Comparison of ENCODE assay signal across 19 cellular contexts in the genomic region with DNA sequence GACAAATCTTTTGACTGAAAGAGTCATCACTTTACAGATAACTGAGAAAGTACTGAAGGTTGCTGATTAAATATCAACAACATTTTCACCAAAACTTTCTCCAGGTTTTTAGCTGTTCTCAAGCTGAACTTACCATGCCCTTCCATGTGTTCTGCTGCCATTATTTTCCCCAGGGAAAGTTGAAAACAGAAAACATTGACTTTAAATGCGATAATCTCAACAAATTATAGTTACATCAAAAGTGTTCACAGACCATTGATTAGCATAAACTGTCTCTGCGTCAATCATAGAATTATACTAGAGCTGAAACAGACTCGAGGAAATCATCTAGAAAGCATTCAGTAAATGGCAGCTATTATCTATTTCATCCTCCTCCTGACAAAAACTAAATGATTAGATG. TPM values are rescaled to one million over a fixed set of nuclear protein-coding genes. Genes with fewer than 3 reads are reported as not detected.
DNase-seq lines count a peak whose midpoint lies in the region; ATAC-seq, FAIRE-seq and TF ChIP-seq lines count a peak whose summit lies in the region.
"Had no signal": no experiment of that assay in that cellular context is flagged by ENCODE, and none has a peak within 500 bp of the region (broad histone marks: within the 10 kb centered on the region; RNA-seq: fewer than 3 reads in every experiment).

No MANE protein-coding gene starts in this region.

- peak; percentile 51 for FAIRE-seq in D721Med (lab: Jason Lieb, UNC)
- FAIRE-seq: A204.1, GM12891 had no signal

- H3K4me1 ChIP-seq in GM23338 (ENCODE audit: insufficient read depth) = no peaks in the 10 kb centered on the region
- H3K4me1 ChIP-seq: BE2C, BLaER1 had no signal

- H3K27me3 ChIP-seq in GM23338 (ENCODE audit: insufficient read depth) = no peaks in the 10 kb centered on the region
- H3K27me3 ChIP-seq: BE2C, BLaER1 had no signal

- H4K20me1 ChIP-seq in GM23338 (replicated peaks; ENCODE audit: insufficient read depth) = peaks cover 3% of the 10 kb centered on the region

- no peak for ATAC-seq in GM23338
- no peak for ATAC-seq in T-helper 17 cell
- ATAC-seq in GM18868 (IDR thresholded peaks at IDR 0.05; ENCODE audit: unreplicated experiment) = no peak
- ATAC-seq in GM19351 (IDR thresholded peaks at IDR 0.05; ENCODE audit: unreplicated experiment) = no peak

- no peak overlapping the region for H2AFZ ChIP-seq in GM23338

- peaks cover 21% of the 10 kb centered on the region; the same call in 1 of the 2 replicates for H3K36me3 ChIP-seq in GM23338 (ENCODE audit: insufficient read depth)
- H3K36me3 ChIP-seq: BE2C had no signal

- 0 out of 2 replicates have a peak overlapping the region, but pooled peaks have one; percentile 48 for H3K27ac ChIP-seq in GM23338 (ENCODE audit: low read depth)
- H3K27ac ChIP-seq: BLaER1 had no signal

- H3K27ac Mint-ChIP-seq in GM23338 (no peak overlapping the region), T-helper 17 cell (peak overlapping the region; percentile 19), HFFc6 (no peak overlapping the region)
- H3K27ac Mint-ChIP-seq: CD14-positive monocyte; CD4-positive, alpha-beta memory T cell; CD4-positive, CD25-positive, alpha-beta regulatory T cell had no signal

- no peaks in the 10 kb centered on the region for H3F3A ChIP-seq in GM23338 (replicated peaks; ENCODE audit: low read depth)

- no peak overlapping the region for H3K4me2 ChIP-seq in GM23338
- H3K4me2 ChIP-seq: BLaER1 had no signal

- peaks cover 29% of the 10 kb centered on the region for H3K36me3 Mint-ChIP-seq in GM23338 (ENCODE audit: low read depth)
- H3K36me3 Mint-ChIP-seq in T-helper 17 cell (ENCODE audit: low read depth) = peaks cover 8% of the 10 kb centered on the region
- H3K36me3 Mint-ChIP-seq in HFFc6 (ENCODE audit: low read depth) = peaks cover 31% of the 10 kb centered on the region

- no peaks in the 10 kb centered on the region for H3K9me3 ChIP-seq in T-helper 17 cell (ENCODE audit: control insufficient read depth, low read length, poor library complexity, severe bottlenecking)
- H3K9me3 ChIP-seq: BE2C, BLaER1 had no signal

- no peaks in the 10 kb centered on the region for H3K9me2 ChIP-seq in GM23338 (ENCODE audit: insufficient read depth)

- H3K4me1 Mint-ChIP-seq in GM23338 (no peaks in the 10 kb centered on the region), T-helper 17 cell (peaks cover 7% of the 10 kb centered on the region), HFFc6 (ENCODE audit: low read depth) (peaks cover 5% of the 10 kb centered on the region; the same call in 1 of the 2 replicates)
- H3K4me1 Mint-ChIP-seq: CD14-positive monocyte had no signal

- DNase-seq in D721Med (ENCODE audit: insufficient read length, low spot score) (no peak), GM23338 (ENCODE audit: low spot score) (no peak), T-helper 17 cell (no peak), HFFc6 (no peak)
- DNase-seq: 8988T; ACHN; BE2C; C1 segment of cervical spinal cord; CD4-positive, alpha-beta memory T cell; CD4-positive, CD25-positive, alpha-beta regulatory T cell; CD8-positive, alpha-beta memory T cell; COR-L47; DMS79 treated with DMSO at 0.1 percent for 48 hours had no signal

- H3K9me3 Mint-ChIP-seq in GM23338 = no peaks in the 10 kb centered on the region
- no peaks in the 10 kb centered on the region for H3K9me3 Mint-ChIP-seq in HFFc6
- H3K9me3 Mint-ChIP-seq: CD8-positive, alpha-beta memory T cell had no signal

- H3K4me3 Mint-ChIP-seq in GM23338 = no peak overlapping the region
- H3K4me3 Mint-ChIP-seq in T-helper 17 cell = no peak overlapping the region
- no peak overlapping the region for H3K4me3 Mint-ChIP-seq in HFFc6
- H3K4me3 Mint-ChIP-seq: CD14-positive monocyte; CD4-positive, alpha-beta memory T cell; CD4-positive, CD25-positive, alpha-beta regulatory T cell; CD8-positive, alpha-beta memory T cell had no signal

- TF ChIP-seq CTCF in D721Med (IDR thresholded peaks at IDR 0.05; ENCODE audit: insufficient read depth, missing control alignments) (no peak), GM23338 (conservative IDR thresholded peaks at IDR 0.05; ENCODE audit: low read depth in 2 of 2) (no peak), HFFc6 (IDR thresholded peaks at IDR 0.05) (no peak)

- no peak overlapping the region for H3K4me3 ChIP-seq in GM23338
- H3K4me3 ChIP-seq: BLaER1 had no signal

- H3K27me3 Mint-ChIP-seq in GM23338 (ENCODE audit: insufficient read depth, low read depth, poor library complexity) (peaks cover 11% of the 10 kb centered on the region), T-helper 17 cell (no peaks in the 10 kb centered on the region), HFFc6 (ENCODE audit: insufficient read depth) (no peaks in the 10 kb centered on the region)
- H3K27me3 Mint-ChIP-seq: CD4-positive, alpha-beta memory T cell; CD4-positive, CD25-positive, alpha-beta regulatory T cell; CD8-positive, alpha-beta memory T cell had no signal

- no peaks in the 10 kb centered on the region for H3K79me2 ChIP-seq in GM23338 (replicated peaks; ENCODE audit: insufficient read depth)

TF ChIP-seq in GM23338, 12 proteins besides CTCF, POLR2A, EP300 and RAD21 (continues in another document):
- TF ChIP-seq STAT1 (IDR thresholded peaks at IDR 0.05; ENCODE audit: unreplicated experiment) = no peak
- TF ChIP-seq JUNB (IDR thresholded peaks at IDR 0.05; ENCODE audit: unreplicated experiment) = no peak
- TF ChIP-seq EZH2phosphoT487 (IDR thresholded peaks at IDR 0.05; ENCODE audit: unreplicated experiment) = no peak
- TF ChIP-seq ZNF331 (CRISPR knock-in tag; IDR thresholded peaks at IDR 0.05; ENCODE audit: low read depth) = no peak
- TF ChIP-seq, protein P1, sequence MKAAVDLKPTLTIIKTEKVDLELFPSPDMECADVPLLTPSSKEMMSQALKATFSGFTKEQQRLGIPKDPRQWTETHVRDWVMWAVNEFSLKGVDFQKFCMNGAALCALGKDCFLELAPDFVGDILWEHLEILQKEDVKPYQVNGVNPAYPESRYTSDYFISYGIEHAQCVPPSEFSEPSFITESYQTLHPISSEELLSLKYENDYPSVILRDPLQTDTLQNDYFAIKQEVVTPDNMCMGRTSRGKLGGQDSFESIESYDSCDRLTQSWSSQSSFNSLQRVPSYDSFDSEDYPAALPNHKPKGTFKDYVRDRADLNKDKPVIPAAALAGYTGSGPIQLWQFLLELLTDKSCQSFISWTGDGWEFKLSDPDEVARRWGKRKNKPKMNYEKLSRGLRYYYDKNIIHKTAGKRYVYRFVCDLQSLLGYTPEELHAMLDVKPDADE (IDR thresholded peaks at IDR 0.05) = no peak
- TF ChIP-seq POLR2AphosphoS5 (IDR thresholded peaks at IDR 0.05; ENCODE audit: low read depth) = no peak
- no peak for TF ChIP-seq NANOG (IDR thresholded peaks at IDR 0.05; ENCODE audit: borderline replicate concordance)
- no peak for TF ChIP-seq ZNF114 (CRISPR knock-in tag; IDR thresholded peaks at IDR 0.05)
- TF ChIP-seq CREB1 (CRISPR knock-in tag; IDR thresholded peaks at IDR 0.05; ENCODE audit: low read depth) = no peak
- no peak for TF ChIP-seq EZH2 (IDR thresholded peaks at IDR 0.05; ENCODE audit: low read depth, unreplicated experiment)
- no peak for TF ChIP-seq REST (IDR thresholded peaks at IDR 0.05; ENCODE audit: unreplicated experiment)

RNA-seq across cellular contexts. Expression of gene TRAPPC8, which starts 51.4 kb away (rescaled TPM):
- total RNA-seq in GM23338 (2014; rRNA removed; shearing (Covaris generic)) = 45.5 and 66.2 TPM in 2 replicates
- 20.1 and 27.2 TPM in 2 replicates for polyA plus RNA-seq in GM23338 (2016; fragmentation: Nextera tagmentation; extraction: Ambion mirVana)
- total RNA-seq in T-helper 17 cell = 10 to 100 TPM; 29.2 to 34.1 TPM
- total RNA-seq in HFFc6 (2021; fragmentation: NEBNext Ultra II Directional; extraction: Animal tissue kit (Norgen Biotek cat#: 25700)) = 10 to 100 TPM; 26.0 to 31.4 (median 29.1) TPM
